Comparison of ENCODE assay signal across 8 cellular contexts in genomic region chr6:87922947-87923330, GRCh38.
DNase-seq lines count a peak whose midpoint lies in the region; ATAC-seq, FAIRE-seq and TF ChIP-seq lines count a peak whose summit lies in the region.

No MANE protein-coding gene starts in this region.

- intact Hi-C loops in GM12878 (cut with micrococcal nuclease; ENCODE audit: unreplicated experiment) (loop anchor here (10.0 kb wide), 4 partner anchors 168 to 732 kb away; partner anchors contain the start of gene RARS2), left ventricle myocardium inferior (cut with micrococcal nuclease) (no loop called here)

- no peaks in the 10 kb centered on the region for H4K20me1 ChIP-seq in GM12878 (ENCODE audit: control insufficient read depth, insufficient read depth)

- in situ Hi-C loops in GM12878 (cut with MboI), result no loop called here

- H2AFZ ChIP-seq in GM12878 (ENCODE audit: control insufficient read depth, low read depth, low read length), result peak overlapping the region; percentile 20

- RAD21 ChIA-PET in GM12878 (lab: Charles Lee; ENCODE audit: unreplicated experiment), result interaction anchor here (0.6 to 2.5 kb wide), 12 partner anchors 15 to 718 kb away, joined by 3 to 35 read pairs (median 6); no protein-coding TSS in a partner anchor

- POLR2A ChIA-PET in GM12878 (lab: Charles Lee), result interaction anchor here (0.7 to 3.0 kb wide), 3 partner anchors 15 to 117 kb away, joined by 3 to 19 read pairs (median 3); no protein-coding TSS in a partner anchor

- FAIRE-seq in GM12878 (lab: Jason Lieb, UNC), result peak; percentile 54

- H3K36me3 ChIP-seq in GM12878 (ENCODE audit: control insufficient read depth in 2 of 2, insufficient read depth in 2 of 2, low read length in 1 of 2) (no peaks in the 10 kb centered on the region), left ventricle myocardium inferior (no peaks in the 10 kb centered on the region)

- no peak for TF ChIP-seq RAD21 in GM12878 (IDR thresholded peaks at IDR 0.05; ENCODE audit: insufficient read depth, low read depth, low read length)

- H3K27me3 ChIP-seq in GM12878 (replicated peaks in 1 of 2; ENCODE audit: control insufficient read depth in 2 of 2, insufficient read depth in 2 of 2, low read length in 1 of 2) (no peaks in the 10 kb centered on the region), left ventricle myocardium inferior (ENCODE audit: low read depth) (peaks cover 17% of the 10 kb centered on the region)

- TF ChIP-seq CTCF in GM12878 (IDR thresholded peaks at IDR 0.05 in 2 of 3, conservative IDR thresholded peaks at IDR 0.05 in 1 of 3; ENCODE audit: control insufficient read depth in 2 of 3, extremely low read depth in 1 of 3, insufficient read depth in 1 of 3, low read depth in 3 of 3, low read length in 3 of 3) (no peak), left ventricle myocardium inferior (IDR thresholded peaks at IDR 0.05; ENCODE audit: borderline replicate concordance) (no peak)

- DNase-seq in GM12878 (ENCODE audit: low read depth, low spot score) (peak; percentile 86), left ventricle myocardium inferior (no peak), EL (no peak), NCI-H2227 (lab: John Stamatoyannopoulos, UW; ENCODE audit: unreplicated experiment) (no peak)
- no peak for DNase-seq in stimulated activated CD4-positive, alpha-beta T cell treated with anti-CD3 and anti-CD28 coated beads, Interleukin-4, amount 100 ng/mL, for 4 hours

- H3K27ac ChIP-seq in GM12878 (ENCODE audit: control insufficient read depth, insufficient read depth) (peak overlapping the region; percentile 94), left ventricle myocardium inferior (replicated peaks) (no peak overlapping the region)

- H3K4me2 ChIP-seq in GM12878 (ENCODE audit: control insufficient read depth, insufficient read depth), result peak overlapping the region; percentile 71

- no TSS peak for BruUV-seq in GM12878 (replicated peaks; lab: Mats Ljungman, UMichigan)

- H3K9me3 ChIP-seq in GM12878 (replicated peaks; ENCODE audit: control insufficient read depth, insufficient read depth, low read length) (no peaks in the 10 kb centered on the region; the same call in 2 of the 3 replicates), left ventricle myocardium inferior (replicated peaks) (no peaks in the 10 kb centered on the region)

- WGBS in GM12878 (ENCODE audit: insufficient coverage, insufficient replicate concordance, low lambda C conversion rate, missing lambda C conversion rate), result 0% methylated on average over 2 of the region's 2 CpGs

- TF ChIP-seq POLR2A in GM12878 (IDR thresholded peaks at IDR 0.05; ENCODE audit: low read depth, low read length), result peak; percentile 34; the same call in 1 of the 2 replicates

- no peaks in the 10 kb centered on the region for H3K79me2 ChIP-seq in GM12878 (ENCODE audit: control insufficient read depth, insufficient read depth, low read length)

- CTCF ChIA-PET in GM12878 (lab: Yijun Ruan, JAX), result interaction anchor here (0.6 to 3.7 kb wide), 7 partner anchors 10 to 571 kb away, joined by 3 to 51 read pairs (median 5); no protein-coding TSS in a partner anchor

- TF ChIP-seq EP300 in GM12878 (IDR thresholded peaks at IDR 0.05; ENCODE audit: borderline replicate concordance in 1 of 2, control insufficient read depth in 1 of 2, low read depth in 2 of 2, low read length in 2 of 2), result peak; percentile 84 to 90

- H3K4me3 ChIP-seq in GM12878 (no peak overlapping the region), left ventricle myocardium inferior (no peak overlapping the region)

- H3K4me1 ChIP-seq in GM12878 (ENCODE audit: control insufficient read depth, insufficient read depth, low read length), result peaks cover 71% of the 10 kb centered on the region
- H3K4me1 ChIP-seq in left ventricle myocardium inferior, result no peaks in the 10 kb centered on the region

- H3K9ac ChIP-seq in GM12878 (ENCODE audit: control insufficient read depth, insufficient read depth, low read length), result peak overlapping the region; percentile 43; the same call in 1 of the 2 replicates

- SMC1A ChIA-PET in GM12878 (lab: Charles Lee; ENCODE audit: uncharacterized antibody, unreplicated experiment), result interaction anchor here (0.6 to 10.9 kb wide), 10 partner anchors 9 to 242 kb away, joined by 3 to 203 read pairs (median 4); no protein-coding TSS in a partner anchor

- ATAC-seq in GM18508 (IDR thresholded peaks at IDR 0.05; ENCODE audit: insufficient read depth, unreplicated experiment), result peak; percentile 76
- peak; percentile 64 for ATAC-seq in GM21515 (IDR thresholded peaks at IDR 0.05; ENCODE audit: unreplicated experiment)
- peak; percentile 73 for ATAC-seq in HG03571 (IDR thresholded peaks at IDR 0.05; ENCODE audit: unreplicated experiment)
- ATAC-seq in GM12878, result peak; percentile 75

TF ChIP-seq in GM12878, 131 proteins besides CTCF, POLR2A, EP300 and RAD21 (continues in another document):
- TF ChIP-seq ZNF592 (IDR thresholded peaks at IDR 0.05) (no peak), HDAC2 (IDR thresholded peaks at IDR 0.05) (no peak), PML (IDR thresholded peaks at IDR 0.05; ENCODE audit: low read length) (peak; percentile 24; the same call in 1 of the 2 replicates), TAF1 (IDR thresholded peaks at IDR 0.05; ENCODE audit: borderline replicate concordance, low read depth, low read length) (peak; percentile 8; the same call in 1 of the 2 replicates), CBX5 (IDR thresholded peaks at IDR 0.05; ENCODE audit: low read depth) (peak; percentile 67; the same call in 1 of the 2 replicates), SMARCA5 (IDR thresholded peaks at IDR 0.05) (no peak), CREB1 (IDR thresholded peaks at IDR 0.05; ENCODE audit: low read depth) (peak; percentile 77; the same call in 1 of the 2 replicates), SIN3A (IDR thresholded peaks at IDR 0.05; ENCODE audit: low read depth, low read length) (no peak), STAT1 (conservative IDR thresholded peaks at IDR 0.05) (no peak), NR2F1 (conservative IDR thresholded peaks at IDR 0.05) (peak; percentile 94), SRF (IDR thresholded peaks at IDR 0.05; ENCODE audit: low read depth in 2 of 2, low read length in 2 of 2) (no peak), CHD2 (IDR thresholded peaks at IDR 0.05; ENCODE audit: borderline replicate concordance, low read depth, low read length) (peak; percentile 73; the same call in 1 of the 2 replicates), RELA (IDR thresholded peaks at IDR 0.05; ENCODE audit: borderline replicate concordance, partially characterized antibody) (no peak), CBX3 (IDR thresholded peaks at IDR 0.05; ENCODE audit: borderline replicate concordance, low read depth) (no peak), NR2C1 (IDR thresholded peaks at IDR 0.05) (peak; percentile 12; the same call in 1 of the 2 replicates), BCL11A (IDR thresholded peaks at IDR 0.05; ENCODE audit: low read depth, low read length) (peak; percentile 83), MYC (IDR thresholded peaks at IDR 0.05; ENCODE audit: insufficient read depth, insufficient read length, insufficient replicate concordance, low read length, severe bottlenecking) (no peak)
